ENCODE assay signal across 8 cellular contexts in the genomic region with DNA sequence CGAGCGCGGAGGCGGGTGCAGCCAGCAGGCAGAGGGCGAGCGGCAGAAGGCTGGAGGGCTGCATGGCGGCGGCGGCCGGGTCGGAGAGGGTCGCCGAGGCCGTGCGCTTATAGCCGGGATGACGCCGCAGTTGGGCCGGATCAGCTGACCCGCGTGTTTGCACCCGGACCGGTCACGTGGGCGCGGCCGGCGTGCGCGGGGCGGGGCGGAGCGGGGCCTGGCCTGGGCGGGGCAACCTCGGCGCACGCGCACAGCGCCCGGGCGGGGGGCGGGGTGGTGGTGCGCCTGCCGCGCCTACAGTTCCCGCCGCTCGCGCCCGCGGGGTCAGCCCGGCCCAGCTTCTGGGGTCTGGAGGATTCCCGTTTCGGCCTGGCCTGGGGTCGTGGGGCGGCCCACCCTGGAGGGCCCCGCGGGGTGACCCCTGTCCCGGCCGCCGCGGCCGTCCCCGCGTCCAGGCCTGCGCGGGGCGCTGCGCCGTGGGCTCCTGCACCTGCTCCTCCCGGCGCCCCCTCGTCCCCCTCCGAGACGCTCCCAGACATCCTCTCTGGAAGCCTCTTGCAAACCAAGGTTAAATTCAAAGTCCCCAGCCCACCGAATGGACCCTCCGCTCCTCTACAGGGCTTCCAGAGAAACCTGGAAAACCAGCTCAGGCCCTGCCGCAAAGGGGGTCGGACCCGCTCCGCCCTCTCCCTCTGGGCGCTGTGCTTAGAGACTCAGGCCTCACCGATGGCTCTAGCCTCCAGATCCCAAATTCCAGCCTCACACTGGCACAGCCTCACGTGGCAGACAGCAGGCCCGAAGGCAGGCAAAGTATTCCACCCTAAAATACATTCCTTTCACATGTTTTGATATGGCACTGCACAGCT. TPM values are rescaled to one million over a fixed set of nuclear protein-coding genes. Genes with fewer than 3 reads are reported as not detected.
DNase-seq lines count a peak whose midpoint lies in the region; ATAC-seq and TF ChIP-seq lines count a peak whose summit lies in the region.

CTSD (minus strand) TSS at position 132 of the 866 bp plus-strand sequence; CDS start at position 64, 68 bp downstream.

- peak within 1 kb of the TSS; percentile 68 for H2AFZ ChIP-seq in mesenchymal stem cell (ENCODE audit: low read depth, low read length)

- H3K36me3 ChIP-seq in effector memory CD4-positive, alpha-beta T cell (ENCODE audit: control insufficient read depth, insufficient read depth, low read length): peaks cover 5% of the 10 kb centered on the region
- H3K36me3 ChIP-seq in mesenchymal stem cell (ENCODE audit: control insufficient read depth in 1 of 2, insufficient read depth in 2 of 2, low read depth in 1 of 2, low read length in 2 of 2): peaks cover 24 to 29% of the 10 kb centered on the region in 2 experiments

- peak within 1 kb of the TSS; percentile 54 to 79 for H3K23ac ChIP-seq in mesenchymal stem cell (ENCODE audit: low read length in 2 of 2)

- H3K27ac ChIP-seq in effector memory CD4-positive, alpha-beta T cell (ENCODE audit: insufficient read depth, low read length, poor library complexity, severe bottlenecking): peak within 1 kb of the TSS; percentile 55
- no peak within 1 kb of the TSS for H3K27ac ChIP-seq in mesenchymal stem cell (ENCODE audit: low read length, poor library complexity, severe bottlenecking)

- H4K91ac ChIP-seq in mesenchymal stem cell (ENCODE audit: low read length): peak within 1 kb of the TSS; percentile 96

- H3K18ac ChIP-seq in mesenchymal stem cell (ENCODE audit: low read depth in 1 of 2, low read length in 2 of 2): peak within 1 kb of the TSS; percentile 88 to 94

- H3K14ac ChIP-seq in mesenchymal stem cell (ENCODE audit: low read length in 2 of 2): peak within 1 kb of the TSS; percentile 68 to 98

- peaks cover 46% of the 10 kb centered on the region for H3K4me1 ChIP-seq in effector memory CD4-positive, alpha-beta T cell (ENCODE audit: control insufficient read depth, insufficient read depth, low read length, poor library complexity, severe bottlenecking)
- H3K4me1 ChIP-seq in mesenchymal stem cell (ENCODE audit: control insufficient read depth, insufficient read depth, low read depth, low read length): peaks cover 50% of the 10 kb centered on the region

- no peaks in the 10 kb centered on the region for H3K27me3 ChIP-seq in effector memory CD4-positive, alpha-beta T cell (replicated peaks; ENCODE audit: control insufficient read depth, insufficient read depth, low read length, poor library complexity, severe bottlenecking)
- H3K27me3 ChIP-seq in mesenchymal stem cell (ENCODE audit: control insufficient read depth in 1 of 2, insufficient read depth in 1 of 2, low read length in 2 of 2): no peaks in the 10 kb centered on the region

- peak within 1 kb of the TSS; percentile 84 for H3K4me2 ChIP-seq in mesenchymal stem cell (ENCODE audit: low read length, poor library complexity, severe bottlenecking)

- H3K4ac ChIP-seq in mesenchymal stem cell (ENCODE audit: low read depth in 1 of 2, low read length in 2 of 2): peak within 1 kb of the TSS; percentile 73 to 96

- H2BK15ac ChIP-seq in mesenchymal stem cell (ENCODE audit: low read depth, poor library complexity, severe bottlenecking): peak within 1 kb of the TSS; percentile 67

- WGBS in mesenchymal stem cell: 4% methylated on average over 60 of the region's 85 CpGs

- H2BK120ac ChIP-seq in mesenchymal stem cell (ENCODE audit: low read depth, low read length): peak within 1 kb of the TSS; percentile 96

- ATAC-seq in GM18907 (IDR thresholded peaks at IDR 0.05; ENCODE audit: unreplicated experiment) (peak; percentile 67), HG03159 (IDR thresholded peaks at IDR 0.05; ENCODE audit: unreplicated experiment) (peak; percentile 63)

- peak within 1 kb of the TSS; percentile 85 for H3K9ac ChIP-seq in mesenchymal stem cell (ENCODE audit: low read length)

- peaks cover 33% of the 10 kb centered on the region for H3K79me1 ChIP-seq in mesenchymal stem cell (replicated peaks; ENCODE audit: low read length, poor library complexity, severe bottlenecking)

- DNase-seq in AG09309 (ENCODE audit: low read depth) (no peak), NCI-H69 (lab: John Stamatoyannopoulos, UW) (peak; percentile 91), mesenchymal stem cell (peak; percentile 70)
- peak; percentile 98 for DNase-seq in activated CD8-positive, alpha-beta memory T cell treated with anti-CD3 and anti-CD28 coated beads for 24 hours
- DNase-seq in effector memory CD4-positive, alpha-beta T cell: peak; percentile 69 to 80 (median 77)
- DNase-seq in stimulated activated CD8-positive, alpha-beta memory T cell treated with anti-CD3 and anti-CD28 coated beads, Interleukin-12 subunit alpha, Interleukin-12 subunit beta, amount 100 ng/mL, for 24 hours (ENCODE audit: extremely low read depth): peak; percentile 73

- H2AK5ac ChIP-seq in mesenchymal stem cell (ENCODE audit: low read length, severe bottlenecking): peak within 1 kb of the TSS; percentile 63

- no peaks in the 10 kb centered on the region for H3K9me3 ChIP-seq in effector memory CD4-positive, alpha-beta T cell (ENCODE audit: control insufficient read depth, low read length)
- H3K9me3 ChIP-seq in mesenchymal stem cell (ENCODE audit: control insufficient read depth, low read length): no peaks in the 10 kb centered on the region

- peak within 1 kb of the TSS; percentile 95 for H4K8ac ChIP-seq in mesenchymal stem cell (ENCODE audit: low read length)

- peak within 1 kb of the TSS; percentile 86 for H3K4me3 ChIP-seq in AG09309 (ENCODE audit: control insufficient read depth, low read depth, low read length)
- H3K4me3 ChIP-seq in effector memory CD4-positive, alpha-beta T cell (ENCODE audit: insufficient read depth, low read depth, low read length, poor library complexity, severe bottlenecking): peak within 1 kb of the TSS; percentile 87
- peak within 1 kb of the TSS; percentile 89 to 94 for H3K4me3 ChIP-seq in mesenchymal stem cell (ENCODE audit: insufficient read depth in 1 of 2, low read depth in 1 of 2, low read length in 2 of 2)

- H2BK12ac ChIP-seq in mesenchymal stem cell (ENCODE audit: low read length in 2 of 2): peak within 1 kb of the TSS; percentile 61 to 95

- peak within 1 kb of the TSS; percentile 35 for H2BK5ac ChIP-seq in mesenchymal stem cell (ENCODE audit: low read depth, low read length, poor library complexity, severe bottlenecking)

- TF ChIP-seq CTCF in AG09309 (IDR thresholded peaks at IDR 0.05; ENCODE audit: control insufficient read depth, insufficient read depth, low read depth, low read length, missing control alignments): no peak

RNA-seq across cellular contexts. Expression of gene CTSD, which starts in this region (rescaled TPM):
- 431 TPM for polyA plus RNA-seq in mesenchymal stem cell (2013, experiment 1 of 2)
- 422 TPM for polyA plus RNA-seq in mesenchymal stem cell (2013, experiment 2 of 2)
